18 cellular contexts compared by ENCODE assay signal in the genomic region with DNA sequence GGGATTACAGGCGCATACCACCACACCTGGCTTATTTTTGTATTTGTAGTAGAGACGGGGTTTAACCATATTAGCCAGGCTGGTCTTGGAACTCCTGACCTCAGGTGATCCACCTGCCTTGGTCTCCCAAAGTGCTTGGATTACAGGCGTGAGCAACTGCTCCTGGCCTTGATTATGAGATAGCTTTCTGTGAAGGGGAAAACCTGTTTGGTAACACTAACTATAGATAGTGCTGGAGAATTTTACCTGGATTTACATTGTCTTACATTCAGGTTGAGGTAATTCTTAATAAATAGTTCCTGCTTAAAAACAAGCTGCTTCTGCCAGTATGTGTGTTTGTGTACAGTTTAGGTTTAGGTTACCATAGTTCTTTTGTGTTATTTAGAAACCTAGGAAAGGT.
"Had no signal": no experiment of that assay in that cellular context is flagged by ENCODE, and none has a peak within 500 bp of the region (broad histone marks: within the 10 kb centered on the region; RNA-seq: fewer than 3 reads in every experiment).

No MANE protein-coding gene starts in this region.

- H3K27me3 ChIP-seq: dorsolateral prefrontal cortex, hepatocyte, spleen had no signal

- H3K4me1 Mint-ChIP-seq: naive B cell, nephron had no signal

- H3K9me3 Mint-ChIP-seq: naive B cell; nephron; stimulated activated naive B cell treated with anti-CD40 and anti-IgM and Interleukin-4, amounts not matched to agents 10 μg/mL and 1 μg/mL and 100 μg/mL, for 72 hours had no signal

- H3K79me2 ChIP-seq: hepatocyte had no signal

- H3K9me3 ChIP-seq: spleen had no signal

- DNase-seq: cortex of kidney; dorsolateral prefrontal cortex; effector CD8-positive, alpha-beta T cell; foreskin melanocyte; head of caudate nucleus; left colon; left ventricle myocardium superior; mesenchymal stem cell; naive B cell; spleen; stimulated activated CD4-positive, alpha-beta T cell treated with anti-CD3 and anti-CD28 coated beads, Interleukin-15, amount 100 ng/mL, for 24 hours; stimulated activated CD4-positive, alpha-beta T cell treated with anti-CD3 and anti-CD28 coated beads, Interleukin-1b, Interleukin-23, amount 100 ng/mL, for 48 hours; stimulated activated CD4-positive, alpha-beta T cell treated with anti-CD3 and anti-CD28 coated beads, Interleukin-4, amount 100 ng/mL, for 4 hours; stimulated activated naive B cell treated with anti-CD40 and anti-IgM and Interleukin-4, amounts not matched to agents 10 μg/mL and 1 μg/mL and 100 μg/mL, for 72 hours had no signal

- H3K27ac Mint-ChIP-seq: nephron had no signal

- ATAC-seq: left colon; left ventricle myocardium superior; sciatic nerve; stimulated activated naive B cell treated with anti-CD40 and anti-IgM and Interleukin-4, amounts not matched to agents 10 μg/mL and 1 μg/mL and 100 μg/mL, for 72 hours had no signal

- H3K4me2 ChIP-seq: hepatocyte had no signal

- H2AFZ ChIP-seq: hepatocyte had no signal

- H3K27me3 Mint-ChIP-seq: naive B cell; stimulated activated naive B cell treated with anti-CD40 and anti-IgM and Interleukin-4, amounts not matched to agents 10 μg/mL and 1 μg/mL and 100 μg/mL, for 72 hours had no signal

- H3K4me3 ChIP-seq: dorsolateral prefrontal cortex, hepatocyte, lung, spleen had no signal

- H3K4me3 Mint-ChIP-seq: naive B cell; nephron; stimulated activated naive B cell treated with anti-CD40 and anti-IgM and Interleukin-4, amounts not matched to agents 10 μg/mL and 1 μg/mL and 100 μg/mL, for 72 hours had no signal

- H3K27ac ChIP-seq: dorsolateral prefrontal cortex, hepatocyte, spleen had no signal

- H3K4me1 ChIP-seq: spleen had no signal
